Comparison of ENCODE assay signal across 17 cellular contexts in the genomic region with DNA sequence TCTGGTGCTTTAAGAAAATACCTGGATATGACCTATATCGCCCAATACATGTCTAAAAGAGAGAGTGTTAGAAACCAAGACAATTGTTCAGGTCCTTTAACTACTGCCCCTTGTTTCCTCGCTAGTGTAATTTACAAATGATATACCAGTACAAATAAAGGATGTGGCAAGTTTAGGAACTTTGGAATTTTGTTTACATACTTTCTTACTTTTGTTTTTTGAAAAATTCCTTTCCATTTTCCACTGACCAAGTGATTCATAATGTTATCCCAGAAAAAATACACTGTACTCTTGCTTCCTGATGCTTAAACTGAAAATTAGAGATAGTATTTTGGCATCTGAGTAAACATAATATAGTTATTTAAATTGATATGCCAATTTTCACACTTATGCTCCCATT.
"Had no signal": no experiment of that assay in that cellular context is flagged by ENCODE, and none has a peak within 500 bp of the region (broad histone marks: within the 10 kb centered on the region; RNA-seq: fewer than 3 reads in every experiment).

No MANE protein-coding gene starts in this region.

- H3K4me1 ChIP-seq: esophagus muscularis mucosa, gastrocnemius medialis, parathyroid adenoma, thyroid gland had no signal

- H2AFZ ChIP-seq: hepatocyte, parathyroid adenoma had no signal

- H3K9ac ChIP-seq: parathyroid adenoma had no signal

- H3K27ac ChIP-seq: esophagus muscularis mucosa, gastrocnemius medialis, hepatocyte, parathyroid adenoma, thyroid gland had no signal

- H3K4me3 ChIP-seq: esophagus muscularis mucosa, gastrocnemius medialis, hepatocyte, thyroid gland had no signal

- H3K27me3 ChIP-seq: esophagus muscularis mucosa, gastrocnemius medialis, hepatocyte, thyroid gland had no signal

- H3K79me2 ChIP-seq: hepatocyte, parathyroid adenoma had no signal

- H3K9me3 Mint-ChIP-seq: activated CD4-positive, alpha-beta T cell treated with anti-CD3 and anti-CD28 coated beads, Interleukin-2, amount 10 ng/mL, durations not matched to agents 7 days and 5 days; activated naive CD4-positive, alpha-beta T cell treated with anti-CD3 and anti-CD28 coated beads for 36 hours; activated naive CD8-positive, alpha-beta T cell treated with anti-CD3 and anti-CD28 coated beads, Interleukin-2, amount 50 U/mL, for 24 hours; activated T-helper 1 cell treated with anti-CD3 and anti-CD28 coated beads, Interleukin-12 subunit alpha, Interleukin-12 subunit beta, Interleukin-2, Interleukin-4 antibody, amounts not matched to agents 30 ng/mL and 10 ng/mL and 1 ng/mL, durations not matched to agents 14 hours and 24 hours and 36 hours; stimulated activated memory B cell treated with anti-CD40 and anti-IgM and Interleukin-4, amounts not matched to agents 10 μg/mL and 1 μg/mL and 100 μg/mL, for 72 hours had no signal

- H3K27me3 Mint-ChIP-seq: activated CD4-positive, alpha-beta T cell treated with anti-CD3 and anti-CD28 coated beads, Interleukin-2, amount 10 ng/mL, durations not matched to agents 7 days and 5 days; activated naive CD8-positive, alpha-beta T cell treated with anti-CD3 and anti-CD28 coated beads, Interleukin-2, amount 50 U/mL, for 24 hours; naive B cell; stimulated activated memory B cell treated with anti-CD40 and anti-IgM and Interleukin-4, amounts not matched to agents 10 μg/mL and 1 μg/mL and 100 μg/mL, for 72 hours; T-cell had no signal

- H3K4me1 Mint-ChIP-seq: activated CD4-positive, alpha-beta T cell treated with anti-CD3 and anti-CD28 coated beads, Interleukin-2, amount 10 ng/mL, durations not matched to agents 7 days and 5 days; activated naive CD8-positive, alpha-beta T cell treated with anti-CD3 and anti-CD28 coated beads, Interleukin-2, amount 50 U/mL, for 24 hours; naive B cell; stimulated activated memory B cell treated with anti-CD40 and anti-IgM and Interleukin-4, amounts not matched to agents 10 μg/mL and 1 μg/mL and 100 μg/mL, for 72 hours; T-cell had no signal

- FAIRE-seq: keratinocyte, urothelium cell line had no signal

- H3K9me3 ChIP-seq: gastrocnemius medialis, thyroid gland had no signal

- H3K27ac Mint-ChIP-seq: activated CD4-positive, alpha-beta T cell treated with anti-CD3 and anti-CD28 coated beads, Interleukin-2, amount 10 ng/mL, durations not matched to agents 7 days and 5 days; activated naive CD4-positive, alpha-beta T cell treated with anti-CD3 and anti-CD28 coated beads for 36 hours; activated naive CD8-positive, alpha-beta T cell treated with anti-CD3 and anti-CD28 coated beads, Interleukin-2, amount 50 U/mL, for 24 hours; activated T-helper 1 cell treated with anti-CD3 and anti-CD28 coated beads, Interleukin-12 subunit alpha, Interleukin-12 subunit beta, Interleukin-2, Interleukin-4 antibody, amounts not matched to agents 30 ng/mL and 10 ng/mL and 1 ng/mL, durations not matched to agents 14 hours and 24 hours and 36 hours; naive B cell; stimulated activated memory B cell treated with anti-CD40 and anti-IgM and Interleukin-4, amounts not matched to agents 10 μg/mL and 1 μg/mL and 100 μg/mL, for 72 hours; T-cell had no signal

- DNase-seq: activated CD4-positive, alpha-beta T cell treated with anti-CD3 and anti-CD28 coated beads, Interleukin-2, amount 10 ng/mL, durations not matched to agents 7 days and 5 days; activated CD8-positive, alpha-beta memory T cell treated with anti-CD3 and anti-CD28 coated beads, Interleukin-2, amount 50 U/mL, for 48 hours; activated naive CD4-positive, alpha-beta T cell treated with anti-CD3 and anti-CD28 coated beads for 36 hours; activated naive CD8-positive, alpha-beta T cell treated with anti-CD3 and anti-CD28 coated beads, Interleukin-2, amount 50 U/mL, for 24 hours; gastrocnemius medialis; naive B cell; stimulated activated CD4-positive, alpha-beta T cell treated with anti-CD3 and anti-CD28 coated beads, Interleukin-2, amount 100 ng/mL, for 48 hours; T-cell; T-helper 9 cell; thyroid gland had no signal

- H3K36me3 ChIP-seq: esophagus muscularis mucosa, gastrocnemius medialis, thyroid gland had no signal

- H3K4me3 Mint-ChIP-seq: activated CD4-positive, alpha-beta T cell treated with anti-CD3 and anti-CD28 coated beads, Interleukin-2, amount 10 ng/mL, durations not matched to agents 7 days and 5 days; activated naive CD4-positive, alpha-beta T cell treated with anti-CD3 and anti-CD28 coated beads for 36 hours; activated naive CD8-positive, alpha-beta T cell treated with anti-CD3 and anti-CD28 coated beads, Interleukin-2, amount 50 U/mL, for 24 hours; activated T-helper 1 cell treated with anti-CD3 and anti-CD28 coated beads, Interleukin-12 subunit alpha, Interleukin-12 subunit beta, Interleukin-2, Interleukin-4 antibody, amounts not matched to agents 30 ng/mL and 10 ng/mL and 1 ng/mL, durations not matched to agents 14 hours and 24 hours and 36 hours; naive B cell; stimulated activated memory B cell treated with anti-CD40 and anti-IgM and Interleukin-4, amounts not matched to agents 10 μg/mL and 1 μg/mL and 100 μg/mL, for 72 hours; T-cell had no signal

- H3K4me2 ChIP-seq: hepatocyte had no signal

- H3K36me3 Mint-ChIP-seq: naive B cell; stimulated activated memory B cell treated with anti-CD40 and anti-IgM and Interleukin-4, amounts not matched to agents 10 μg/mL and 1 μg/mL and 100 μg/mL, for 72 hours; T-cell had no signal
